Comparison of ENCODE assay signal across 5 cellular contexts in the genomic region with DNA sequence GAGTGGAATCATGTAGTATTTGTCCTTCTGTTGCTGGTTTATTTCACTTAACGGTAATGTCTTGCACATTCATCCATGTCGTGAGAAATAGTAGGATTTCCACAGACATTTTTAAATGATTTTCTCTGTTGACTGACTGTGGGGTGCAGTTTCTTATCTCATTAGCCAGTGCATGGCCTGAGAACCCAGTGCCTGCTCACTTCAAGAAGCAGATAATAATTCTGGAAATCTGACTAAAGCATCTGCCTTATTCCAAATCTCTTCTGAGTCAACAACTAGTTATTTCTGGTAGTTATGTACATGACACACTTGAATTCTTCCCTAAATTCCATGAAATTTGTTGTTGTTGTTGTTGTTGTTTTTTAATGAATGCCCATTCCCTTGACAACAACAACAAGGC.
"Had no signal": no experiment of that assay in that cellular context is flagged by ENCODE, and none has a peak within 500 bp of the region (broad histone marks: within the 10 kb centered on the region; RNA-seq: fewer than 3 reads in every experiment).

No MANE protein-coding gene starts in this region.

- FAIRE-seq: G401.6, GM12878, GM19239 had no signal

- DNase-seq: GDM1, GF-D8 had no signal

- H3K4me3 ChIP-seq: GM12878 had no signal
